ENCODE assay signal across 2 cellular contexts in the genomic region with DNA sequence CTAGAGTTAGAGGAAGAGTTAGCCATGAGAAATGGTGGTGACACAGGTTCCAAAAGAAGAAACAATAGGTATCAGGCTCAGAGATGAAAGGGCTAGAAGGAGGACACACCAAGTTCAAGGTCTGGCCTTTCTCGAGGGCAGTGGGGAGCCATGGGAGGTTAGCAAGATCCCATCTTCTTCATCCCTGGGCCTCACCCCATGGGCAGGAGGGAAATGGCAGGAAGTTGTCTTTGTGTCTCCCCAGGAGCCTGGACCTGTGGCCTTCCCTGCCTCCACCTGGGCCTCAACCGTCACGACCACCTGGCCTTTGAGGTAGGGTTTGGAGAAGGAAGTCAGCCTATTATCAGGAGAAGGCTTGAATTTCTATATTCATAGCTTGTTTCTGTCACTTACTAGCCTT.
TF ChIP-seq lines count a peak whose summit lies in the region.

No MANE protein-coding gene starts in this region.

TF ChIP-seq in IMR-90, 13 proteins besides CTCF, POLR2A, EP300 and RAD21:
- TF ChIP-seq CHD1 (IDR thresholded peaks at IDR 0.05; ENCODE audit: low read depth, low read length) (no peak), CEBPB (IDR thresholded peaks at IDR 0.05; ENCODE audit: low read depth, low read length) (no peak), FOS (IDR thresholded peaks at IDR 0.05; ENCODE audit: low read depth, low read length) (no peak), MAZ (IDR thresholded peaks at IDR 0.05; ENCODE audit: borderline replicate concordance, low read depth, low read length) (no peak), MXI1 (IDR thresholded peaks at IDR 0.05; ENCODE audit: borderline replicate concordance, low read depth, low read length) (no peak), NFE2L2 (IDR thresholded peaks at IDR 0.05; ENCODE audit: low read depth, low read length) (no peak), SMC3 (IDR thresholded peaks at IDR 0.05; ENCODE audit: low read depth, low read length) (no peak), ELK1 (IDR thresholded peaks at IDR 0.05; ENCODE audit: borderline replicate concordance, low read depth, low read length) (no peak), RFX5 (IDR thresholded peaks at IDR 0.05; ENCODE audit: low read depth, low read length) (no peak)
- TF ChIP-seq, protein P1, sequence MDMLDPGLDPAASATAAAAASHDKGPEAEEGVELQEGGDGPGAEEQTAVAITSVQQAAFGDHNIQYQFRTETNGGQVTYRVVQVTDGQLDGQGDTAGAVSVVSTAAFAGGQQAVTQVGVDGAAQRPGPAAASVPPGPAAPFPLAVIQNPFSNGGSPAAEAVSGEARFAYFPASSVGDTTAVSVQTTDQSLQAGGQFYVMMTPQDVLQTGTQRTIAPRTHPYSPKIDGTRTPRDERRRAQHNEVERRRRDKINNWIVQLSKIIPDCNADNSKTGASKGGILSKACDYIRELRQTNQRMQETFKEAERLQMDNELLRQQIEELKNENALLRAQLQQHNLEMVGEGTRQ (IDR thresholded peaks at IDR 0.05; ENCODE audit: low read depth, low read length) = no peak

TF ChIP-seq in SK-N-SH treated with all-trans-retinoic acid at 6 μM for 48 hours, 23 proteins besides CTCF, POLR2A, EP300 and RAD21:
- no peak for TF ChIP-seq ZC3H10 (CRISPR knock-in tag; IDR thresholded peaks at IDR 0.05)
- no peak for TF ChIP-seq RARB (CRISPR knock-in tag; IDR thresholded peaks at IDR 0.05)
- no peak for TF ChIP-seq ZFP30 (CRISPR knock-in tag; IDR thresholded peaks at IDR 0.05)
- no peak for TF ChIP-seq TSHZ2 (CRISPR knock-in tag; IDR thresholded peaks at IDR 0.05)
- TF ChIP-seq CSDC2 (CRISPR knock-in tag; IDR thresholded peaks at IDR 0.05) = no peak
- no peak for TF ChIP-seq SNAI2 (CRISPR knock-in tag; IDR thresholded peaks at IDR 0.05)
- no peak for TF ChIP-seq GLIS3 (CRISPR knock-in tag; IDR thresholded peaks at IDR 0.05)
